ENCODE assay signal across 16 cellular contexts in the genomic region with DNA sequence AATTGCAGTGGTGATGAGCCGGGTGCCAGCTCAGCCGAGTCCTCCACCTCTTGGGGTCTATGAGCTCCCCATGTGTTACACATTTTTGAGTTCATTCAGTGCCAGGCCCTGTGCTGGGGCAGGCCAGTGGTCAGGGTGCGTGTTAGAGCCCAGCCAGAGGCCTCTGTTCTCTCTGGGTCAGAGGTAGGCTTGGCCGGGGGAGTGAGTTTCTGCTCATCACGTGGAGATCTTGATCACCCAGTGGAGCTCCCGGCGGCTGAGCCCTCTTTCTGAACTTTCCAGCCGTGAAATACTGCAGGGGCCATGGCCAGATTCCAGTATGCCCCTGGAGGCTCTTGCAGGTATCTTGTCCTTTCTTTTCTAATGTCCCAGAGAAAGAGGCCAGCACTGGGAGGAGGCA.
"Had no signal": no experiment of that assay in that cellular context is flagged by ENCODE, and none has a peak within 500 bp of the region (broad histone marks: within the 10 kb centered on the region; RNA-seq: fewer than 3 reads in every experiment).

No MANE protein-coding gene starts in this region.

- H3K36me3 ChIP-seq: gastroesophageal sphincter, heart right ventricle, neural progenitor cell, ovary had no signal

- H3K36me3 Mint-ChIP-seq: neural progenitor cell had no signal

- H3K4me3 Mint-ChIP-seq: activated CD4-positive, alpha-beta T cell treated with anti-CD3 and anti-CD28 coated beads, Interleukin-2, amount 10 ng/mL, durations not matched to agents 7 days and 5 days; activated T-helper 1 cell treated with anti-CD3 and anti-CD28 coated beads, Interleukin-12 subunit alpha, Interleukin-12 subunit beta, Interleukin-2, Interleukin-4 antibody, amounts not matched to agents 30 ng/mL and 10 ng/mL and 1 ng/mL, durations not matched to agents 14 hours and 24 hours and 36 hours; neural progenitor cell; stimulated activated naive CD8-positive, alpha-beta T cell treated with anti-CD3 and anti-CD28 coated beads, Interleukin-15, Interleukin-2, amounts not matched to agents 100 ng/mL and 50 ng/mL, for 24 hours had no signal

- H3K9me3 Mint-ChIP-seq: activated CD4-positive, alpha-beta T cell treated with anti-CD3 and anti-CD28 coated beads, Interleukin-2, amount 10 ng/mL, durations not matched to agents 7 days and 5 days; activated T-helper 1 cell treated with anti-CD3 and anti-CD28 coated beads, Interleukin-12 subunit alpha, Interleukin-12 subunit beta, Interleukin-2, Interleukin-4 antibody, amounts not matched to agents 30 ng/mL and 10 ng/mL and 1 ng/mL, durations not matched to agents 14 hours and 24 hours and 36 hours; neural progenitor cell; stimulated activated naive CD8-positive, alpha-beta T cell treated with anti-CD3 and anti-CD28 coated beads, Interleukin-15, Interleukin-2, amounts not matched to agents 100 ng/mL and 50 ng/mL, for 24 hours had no signal

- H3K27me3 Mint-ChIP-seq: activated CD4-positive, alpha-beta T cell treated with anti-CD3 and anti-CD28 coated beads, Interleukin-2, amount 10 ng/mL, durations not matched to agents 7 days and 5 days; stimulated activated naive CD8-positive, alpha-beta T cell treated with anti-CD3 and anti-CD28 coated beads, Interleukin-15, Interleukin-2, amounts not matched to agents 100 ng/mL and 50 ng/mL, for 24 hours had no signal

- H3K4me1 ChIP-seq: gastroesophageal sphincter, spleen had no signal

- H3K9me3 ChIP-seq: gastroesophageal sphincter, heart right ventricle, ovary, spleen had no signal

- H3K9ac ChIP-seq: neural progenitor cell had no signal

- H3K4me3 ChIP-seq: gastroesophageal sphincter, heart right ventricle, neural progenitor cell, ovary, spleen had no signal

- H2AFZ ChIP-seq: neural progenitor cell had no signal

- ATAC-seq: gastroesophageal sphincter, heart right ventricle, left colon, sciatic nerve had no signal

- H3K4me1 Mint-ChIP-seq: activated CD4-positive, alpha-beta T cell treated with anti-CD3 and anti-CD28 coated beads, Interleukin-2, amount 10 ng/mL, durations not matched to agents 7 days and 5 days had no signal

- H3K27ac ChIP-seq: gastroesophageal sphincter, heart right ventricle, neural progenitor cell, ovary, spleen had no signal

- H3K27me3 ChIP-seq: gastroesophageal sphincter, heart right ventricle, neural progenitor cell, ovary had no signal

- H3K27ac Mint-ChIP-seq: activated CD4-positive, alpha-beta T cell treated with anti-CD3 and anti-CD28 coated beads, Interleukin-2, amount 10 ng/mL, durations not matched to agents 7 days and 5 days; activated T-helper 1 cell treated with anti-CD3 and anti-CD28 coated beads, Interleukin-12 subunit alpha, Interleukin-12 subunit beta, Interleukin-2, Interleukin-4 antibody, amounts not matched to agents 30 ng/mL and 10 ng/mL and 1 ng/mL, durations not matched to agents 14 hours and 24 hours and 36 hours; neural progenitor cell; stimulated activated naive CD8-positive, alpha-beta T cell treated with anti-CD3 and anti-CD28 coated beads, Interleukin-15, Interleukin-2, amounts not matched to agents 100 ng/mL and 50 ng/mL, for 24 hours had no signal

- H3K4me2 ChIP-seq: neural progenitor cell had no signal

- DNase-seq: activated CD4-positive, alpha-beta T cell treated with anti-CD3 and anti-CD28 coated beads, Interleukin-2, amount 10 ng/mL, durations not matched to agents 7 days and 5 days; activated CD4-positive, CD25-positive, alpha-beta regulatory T cell; activated CD8-positive, alpha-beta memory T cell treated with anti-CD3 and anti-CD28 coated beads for 24 hours; activated naive CD4-positive, alpha-beta T cell treated with Interleukin-2 at 50 U/mL for 16 hours; anterior cingulate cortex; cerebellar nuclear complex; heart right ventricle; left colon; midbrain; ovary; spleen had no signal
